ENCODE assay signal across 8 cellular contexts in the genomic region with DNA sequence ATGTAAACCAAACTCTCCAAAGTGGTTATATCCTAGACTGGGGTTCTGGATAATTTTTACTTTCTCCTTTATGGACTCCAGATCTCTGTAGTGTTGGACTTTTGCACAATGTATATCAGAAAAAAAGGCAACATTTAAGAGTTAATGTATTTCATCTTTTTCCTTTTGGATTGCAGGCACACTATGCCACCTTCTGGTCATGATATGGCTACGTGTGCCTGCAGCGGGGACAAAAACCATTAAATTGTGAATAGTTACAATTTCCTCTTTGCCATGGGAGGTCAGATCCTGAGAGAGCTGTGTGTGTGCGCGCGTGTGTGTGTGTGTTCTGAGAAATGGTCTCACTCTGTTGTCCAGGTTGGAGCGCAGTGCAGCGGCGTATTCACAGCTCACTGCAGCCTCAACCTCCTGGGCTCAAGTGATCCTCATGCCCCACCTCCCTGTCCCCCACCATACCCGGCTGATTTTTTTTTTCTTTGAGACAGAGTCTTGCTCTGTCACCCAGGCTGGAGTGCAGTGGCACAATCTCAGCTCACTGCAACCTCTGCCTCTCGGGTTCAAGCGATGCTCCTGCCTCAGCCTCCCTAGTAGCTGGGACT. TPM values are rescaled to one million over a fixed set of nuclear protein-coding genes. Genes with fewer than 3 reads are reported as not detected.
DNase-seq lines count a peak whose midpoint lies in the region; ATAC-seq and TF ChIP-seq lines count a peak whose summit lies in the region.

No MANE protein-coding gene starts in this region.

- peaks cover 0 to 15% (median 6%) of the 10 kb centered on the region in 4 donors for H3K4me1 ChIP-seq in transverse colon

- no peak for ATAC-seq in HG03097 (IDR thresholded peaks at IDR 0.05; ENCODE audit: low FRiP score, unreplicated experiment)
- ATAC-seq in GM21360 (IDR thresholded peaks at IDR 0.05; ENCODE audit: unreplicated experiment): no peak
- ATAC-seq in HG02884 (IDR thresholded peaks at IDR 0.05; ENCODE audit: unreplicated experiment): no peak

- TF ChIP-seq EP300 in transverse colon (IDR thresholded peaks at IDR 0.05; ENCODE audit: low read depth): no peak

- intact Hi-C loops in transverse colon (cut with DNase I; ENCODE audit: low total_unique reads): no loop called here

- H3K27me3 ChIP-seq in transverse colon: no peaks in the 10 kb centered on the region

- H3K9me3 ChIP-seq in transverse colon: no peaks in the 10 kb centered on the region

- TF ChIP-seq CTCF in GM12874 (IDR thresholded peaks at IDR 0.05; ENCODE audit: insufficient read depth, low read depth, low read length): peak; percentile 41; the same call in 1 of the 2 replicates
- TF ChIP-seq CTCF in RWPE1 (conservative IDR thresholded peaks at IDR 0.05; ENCODE audit: low read depth): peak; percentile 71
- TF ChIP-seq CTCF in fibroblast of mammary gland (conservative IDR thresholded peaks at IDR 0.05; ENCODE audit: control insufficient read depth, insufficient read depth, low read depth, low read length): peak; percentile 59
- peak; percentile 52 to 74 (median 54) for TF ChIP-seq CTCF in transverse colon (IDR thresholded peaks at IDR 0.05)

- DNase-seq in AML-193 (lab: John Stamatoyannopoulos, UW) (peak; percentile 79 to 80), RWPE1 (ENCODE audit: low spot score) (peak; percentile 21), fibroblast of mammary gland (ENCODE audit: low read depth) (peak; percentile 57), transverse colon (no peak)

- no peaks in the 10 kb centered on the region for H3K36me3 ChIP-seq in transverse colon

- no peak for TF ChIP-seq POLR2A in transverse colon (IDR thresholded peaks at IDR 0.05)

- WGBS in transverse colon (ENCODE audit: low coverage in 1 of 2), 2 donors: 23 to 35% methylated on average over 10 to 11 of the region's 11 CpGs

- H3K4me3 ChIP-seq in fibroblast of mammary gland (ENCODE audit: control insufficient read depth, low read depth, low read length) (no peak overlapping the region), transverse colon (no peak overlapping the region)

- CTCF ChIA-PET in RWPE1 (lab: Yijun Ruan, JAX): interaction anchor here (0.6 to 0.8 kb wide), 3 partner anchors 58 to 271 kb away, joined by 3 to 6 read pairs (median 3); no protein-coding TSS in a partner anchor

- POLR2A ChIA-PET in RWPE1 (lab: Yijun Ruan, JAX; ENCODE audit: low non-redundant PET): no interaction called here

- in situ Hi-C loops in transverse colon (cut with MboI; ENCODE audit: low pct_ligation_motif_present in 1 of 4, low pct_unique_long_range_greater_than_20kb in 1 of 4, low sequenced_read_pairs in 3 of 4): loop anchor here in 1 of 4 donors (10.0 kb wide), 1 partner anchor 65 kb away; no protein-coding TSS in a partner anchor

- no peak overlapping the region for H3K27ac ChIP-seq in RWPE1
- no peak overlapping the region for H3K27ac ChIP-seq in transverse colon

RNA-seq across cellular contexts. Expression of a gene that starts 4.3 kb away (rescaled TPM):
- total RNA-seq in transverse colon: 10 to 100 TPM; 22.1 to 95.0 (median 32.1) TPM

RNA-seq across cellular contexts. Expression of a gene that starts 10.6 kb away (rescaled TPM):
- total RNA-seq in transverse colon: 10 to 100 TPM; 15.3 to 85.6 (median 23.6) TPM

RNA-seq across cellular contexts. Expression of a gene that starts 42.8 kb away (rescaled TPM):
- total RNA-seq in transverse colon: not detected

RNA-seq across cellular contexts. Expression of a gene that starts 47.5 kb away (rescaled TPM):
- 10 to 100 TPM in 3 of 4 donors, 1 to 10 TPM in 1; 5.0 to 51.1 (median 38.3) TPM for total RNA-seq in transverse colon

RNA-seq across cellular contexts. Expression of a gene that starts 55.0 kb away (rescaled TPM):
- total RNA-seq in transverse colon: 10 to 100 TPM; 60.0 to 96.9 (median 61.7) TPM
